ENCODE assay signal across 8 cellular contexts in the genomic region with DNA sequence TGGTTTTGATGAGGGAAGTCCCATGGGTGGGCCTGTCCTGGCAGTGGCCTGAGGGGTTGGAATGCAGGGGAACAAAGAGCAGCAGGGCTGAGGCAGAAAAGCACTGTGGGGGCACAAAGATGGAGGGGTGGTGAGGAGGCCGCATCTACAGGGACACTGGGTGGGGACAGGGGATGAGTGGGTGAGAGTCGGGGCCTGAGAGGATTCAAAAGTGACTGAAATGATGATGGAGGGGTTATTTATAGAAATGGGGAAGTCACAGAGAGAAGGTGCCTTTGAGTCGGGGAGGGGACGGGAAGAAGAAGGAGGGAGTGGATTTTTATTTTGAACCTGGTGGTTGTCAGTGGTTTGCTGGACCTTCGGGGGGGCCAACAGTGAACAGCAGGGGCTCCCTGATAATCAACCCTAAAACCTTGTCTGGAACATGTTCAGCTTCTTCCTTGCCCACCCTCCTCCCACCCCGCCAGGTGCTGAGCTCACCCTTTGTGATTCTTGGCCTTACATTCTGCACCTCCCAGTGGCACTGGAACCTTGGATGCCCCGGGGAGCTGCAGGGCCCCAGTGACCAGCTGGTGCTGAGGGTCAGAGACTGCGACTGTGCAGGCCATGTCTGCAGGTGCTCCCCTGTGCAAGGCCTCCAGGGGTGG. TPM values are rescaled to one million over a fixed set of nuclear protein-coding genes. Genes with fewer than 3 reads are reported as not detected.
DNase-seq lines count a peak whose midpoint lies in the region; ATAC-seq, FAIRE-seq and TF ChIP-seq lines count a peak whose summit lies in the region.

No MANE protein-coding gene starts in this region.

- H3K4me3 Mint-ChIP-seq in effector memory CD8-positive, alpha-beta T cell: no peak overlapping the region
- H3K4me3 Mint-ChIP-seq in Calu3 (ENCODE audit: low read depth, unreplicated experiment) (no peak overlapping the region), T-cell (no peak overlapping the region)

- peak overlapping the region; percentile 55 to 68 for H3K27ac Mint-ChIP-seq in effector memory CD8-positive, alpha-beta T cell
- H3K27ac Mint-ChIP-seq in Calu3 (ENCODE audit: unreplicated experiment) (no peak overlapping the region), T-cell (peak overlapping the region in 1 of 2 donors; percentile 12)

- ATAC-seq in GM21367 (IDR thresholded peaks at IDR 0.05; ENCODE audit: unreplicated experiment): peak; percentile 13
- ATAC-seq in HG03571 (IDR thresholded peaks at IDR 0.05; ENCODE audit: unreplicated experiment): peak; percentile 20
- ATAC-seq in effector memory CD8-positive, alpha-beta T cell (replicated peaks): no peak
- no peak for ATAC-seq in T-cell (replicated peaks in 1 of 4)

- no peaks in the 10 kb centered on the region for H3K27me3 Mint-ChIP-seq in effector memory CD8-positive, alpha-beta T cell
- no peaks in the 10 kb centered on the region for H3K27me3 Mint-ChIP-seq in Calu3 (ENCODE audit: unreplicated experiment)
- peaks cover 3 to 6% of the 10 kb centered on the region in 2 donors for H3K27me3 Mint-ChIP-seq in T-cell

- TF ChIP-seq POLR2A in GM12892 (IDR thresholded peaks at IDR 0.05; ENCODE audit: low read depth, low read length): no peak; the same call in 1 of the 2 replicates

- H3K4me1 Mint-ChIP-seq in effector memory CD8-positive, alpha-beta T cell (ENCODE audit: low read depth in 2 of 2): peaks cover 15 to 24% of the 10 kb centered on the region in 2 donors
- H3K4me1 Mint-ChIP-seq in Calu3 (ENCODE audit: low read depth, unreplicated experiment): peaks cover 57% of the 10 kb centered on the region
- peaks cover 21 to 46% (median 31%) of the 10 kb centered on the region in 3 donors for H3K4me1 Mint-ChIP-seq in T-cell

- POLR2A ChIA-PET in T-cell (lab: Charles Lee): interaction anchor here in 1 of 2 donors (0.6 kb wide), 1 partner anchor 12 kb away, joined by 6 read pairs; no protein-coding TSS in a partner anchor

- intact Hi-C loops in Calu3 (cut with micrococcal nuclease; ENCODE audit: unreplicated experiment): no loop called here

- no TSS peak for BruUV-seq in Calu3 (replicated peaks; lab: Mats Ljungman, UMichigan)

- no peaks in the 10 kb centered on the region for H3K9me3 Mint-ChIP-seq in effector memory CD8-positive, alpha-beta T cell
- H3K9me3 Mint-ChIP-seq in Calu3 (ENCODE audit: low read depth, unreplicated experiment) (no peaks in the 10 kb centered on the region), T-cell (no peaks in the 10 kb centered on the region)

- FAIRE-seq in GM12892 (lab: Jason Lieb, UNC): peak; percentile 9

- DNase-seq in GM12892 (ENCODE audit: insufficient read length): peak; percentile 62
- no peak for DNase-seq in effector memory CD8-positive, alpha-beta T cell
- DNase-seq in Calu3: no peak
- no peak for DNase-seq in HK-2 (ENCODE audit: unreplicated experiment)
- no peak for DNase-seq in T-cell
- DNase-seq in superior temporal gyrus (ENCODE audit: extremely low spot score): no peak

- TF ChIP-seq CTCF in Calu3 (IDR thresholded peaks at IDR 0.05; ENCODE audit: unreplicated experiment): no peak

- peaks cover 3% of the 10 kb centered on the region for H3K36me3 Mint-ChIP-seq in effector memory CD8-positive, alpha-beta T cell (ENCODE audit: insufficient read depth)
- H3K36me3 Mint-ChIP-seq in Calu3 (ENCODE audit: insufficient read depth, unreplicated experiment): peaks cover 10% of the 10 kb centered on the region
- H3K36me3 Mint-ChIP-seq in T-cell: no peaks in the 10 kb centered on the region

- CTCF ChIA-PET in Calu3 (lab: Charles Lee) (no interaction called here), T-cell (lab: Charles Lee) (interaction anchor here in 1 of 2 donors (0.5 to 0.6 kb wide), 2 partner anchors 277 to 1533 kb away, joined by 3 read pairs; no protein-coding TSS in a partner anchor)

RNA-seq across cellular contexts. Expression of a gene that starts 42.9 kb away (rescaled TPM):
- 33.4 TPM for polyA plus RNA-seq in GM12892 (2012; ENCODE audit: missing spikeins)
- total RNA-seq in Calu3 (2022): 11.4 and 12.2 TPM in 2 replicates
- total RNA-seq in T-cell: 10 to 100 TPM; 26.6 to 85.5 (median 32.2) TPM

Comparison
In these comparisons a context has a peak if more than half of its experiments do, and no peak if none do; other contexts are left out.
1. ATAC-seq: peak in GM21367 (single experiment) and HG03571 (single experiment); none in effector memory CD8-positive, alpha-beta T cell (single experiment) and T-cell (0 of 4).